In the genomic region with DNA sequence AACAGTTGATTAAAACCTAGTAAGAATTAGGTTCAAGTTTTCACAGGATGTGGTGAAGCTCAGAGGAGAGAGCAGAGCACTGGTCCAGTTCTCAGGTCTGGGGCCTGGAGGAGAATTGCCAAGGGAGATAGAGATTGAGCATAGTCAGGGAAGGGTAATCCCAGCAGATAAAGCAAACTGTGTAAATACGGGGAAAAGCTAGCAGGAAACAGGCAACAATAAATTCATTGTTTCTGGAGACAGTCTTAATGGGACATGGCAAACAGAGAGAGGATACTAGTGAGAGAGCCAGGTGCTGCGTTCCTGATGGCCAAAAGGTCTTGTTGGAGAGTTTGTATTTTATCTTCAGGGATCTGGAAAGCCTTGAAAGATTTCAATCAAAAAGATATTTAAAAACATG, we compare ENCODE assay signal across 25 cellular contexts.
DNase-seq lines count a peak whose midpoint lies in the region; ATAC-seq, FAIRE-seq and TF ChIP-seq lines count a peak whose summit lies in the region.
"Had no signal": no experiment of that assay in that cellular context is flagged by ENCODE, and none has a peak within 500 bp of the region (broad histone marks: within the 10 kb centered on the region; RNA-seq: fewer than 3 reads in every experiment).

No MANE protein-coding gene starts in this region.

- peaks cover 41% of the 10 kb centered on the region for H3K4me1 Mint-ChIP-seq in memory B cell

- H3K27ac ChIP-seq in 22Rv1, result peak overlapping the region; percentile 41
- H3K27ac ChIP-seq: epithelial cell of prostate, heart right ventricle, parathyroid adenoma had no signal

- FAIRE-seq in GM12891 (lab: Jason Lieb, UNC), result peak; percentile 16
- FAIRE-seq in HTR-8/SVneo (lab: Jason Lieb, UNC), result no peak
- no peak for FAIRE-seq in D721Med (lab: Jason Lieb, UNC)

- DNase-seq in GM12891 (ENCODE audit: insufficient read length, low spot score) (no peak), NCI-H2196 treated with DMSO at 0.1 percent for 48 hours (lab: John Stamatoyannopoulos, UW; ENCODE audit: unreplicated experiment) (peak; percentile 14), memory B cell (ENCODE audit: low spot score in 2 of 2) (no peak), NCI-H1436 (lab: John Stamatoyannopoulos, UW) (no peak), HTR-8/SVneo (ENCODE audit: insufficient read length, low spot score) (no peak), CD1c-positive myeloid dendritic cell (ENCODE audit: extremely low spot score) (no peak), D721Med (ENCODE audit: insufficient read length, low spot score) (no peak)
- DNase-seq: ACHN; activated CD4-positive, alpha-beta T cell treated with anti-CD3 and anti-CD28 coated beads for 1 hour; activated naive CD4-positive, alpha-beta T cell treated with anti-CD3 and anti-CD28 coated beads for 36 hours; activated T-cell treated with anti-CD3 and anti-CD28 coated beads, Interleukin-2, amount 50 U/mL, for 4 hours; anterior cingulate cortex; C1 segment of cervical spinal cord; caudate nucleus; dorsolateral prefrontal cortex; GDM1; heart right ventricle; Karpas-422; midbrain; NCI-H526 treated with DMSO at 0.1 percent for 48 hours; nephron progenitor cell; SHP77 treated with DMSO at 0.1 percent for 48 hours had no signal

- no peaks in the 10 kb centered on the region for H3K27me3 Mint-ChIP-seq in memory B cell

- no peak overlapping the region for H3K4me3 Mint-ChIP-seq in memory B cell
- H3K4me3 Mint-ChIP-seq: activated naive CD4-positive, alpha-beta T cell treated with anti-CD3 and anti-CD28 coated beads for 36 hours; activated T-cell treated with anti-CD3 and anti-CD28 coated beads, Interleukin-2, amount 50 U/mL, for 4 hours; nephron progenitor cell had no signal

- ATAC-seq in memory B cell (ENCODE audit: low read depth), result no peak
- ATAC-seq: activated T-cell treated with anti-CD3 and anti-CD28 coated beads, Interleukin-2, amount 50 U/mL, for 4 hours; heart right ventricle had no signal

- H3K27ac Mint-ChIP-seq in memory B cell, result peak overlapping the region; percentile 88
- H3K27ac Mint-ChIP-seq: activated naive CD4-positive, alpha-beta T cell treated with anti-CD3 and anti-CD28 coated beads for 36 hours; nephron progenitor cell had no signal

- no peak for TF ChIP-seq POLR2A in GM12891 (IDR thresholded peaks at IDR 0.05; ENCODE audit: low read depth, low read length)

- H3K36me3 Mint-ChIP-seq in memory B cell, result peaks cover 4% of the 10 kb centered on the region

- TF ChIP-seq CTCF in 22Rv1 (IDR thresholded peaks at IDR 0.05) (no peak), D721Med (IDR thresholded peaks at IDR 0.05; ENCODE audit: insufficient read depth, missing control alignments) (no peak)

- H3K9me3 Mint-ChIP-seq in memory B cell, result peaks cover 5% of the 10 kb centered on the region
- H3K9me3 Mint-ChIP-seq: activated naive CD4-positive, alpha-beta T cell treated with anti-CD3 and anti-CD28 coated beads for 36 hours; activated T-cell treated with anti-CD3 and anti-CD28 coated beads, Interleukin-2, amount 50 U/mL, for 4 hours; nephron progenitor cell had no signal

TF ChIP-seq in GM12891, 5 proteins besides CTCF, POLR2A, EP300 and RAD21:
- TF ChIP-seq POLR2AphosphoS5 (IDR thresholded peaks at IDR 0.05; ENCODE audit: low read depth, low read length) (no peak), POU2F2 (IDR thresholded peaks at IDR 0.05; ENCODE audit: low read depth, low read length) (no peak), PAX5 (IDR thresholded peaks at IDR 0.05; ENCODE audit: insufficient read depth, low read length, severe bottlenecking) (no peak), TAF1 (IDR thresholded peaks at IDR 0.05; ENCODE audit: low read depth, low read length) (no peak), SPI1 (IDR thresholded peaks at IDR 0.05; ENCODE audit: low read depth, low read length) (no peak)
